ENCODE assay signal across 8 cellular contexts in the genomic region with DNA sequence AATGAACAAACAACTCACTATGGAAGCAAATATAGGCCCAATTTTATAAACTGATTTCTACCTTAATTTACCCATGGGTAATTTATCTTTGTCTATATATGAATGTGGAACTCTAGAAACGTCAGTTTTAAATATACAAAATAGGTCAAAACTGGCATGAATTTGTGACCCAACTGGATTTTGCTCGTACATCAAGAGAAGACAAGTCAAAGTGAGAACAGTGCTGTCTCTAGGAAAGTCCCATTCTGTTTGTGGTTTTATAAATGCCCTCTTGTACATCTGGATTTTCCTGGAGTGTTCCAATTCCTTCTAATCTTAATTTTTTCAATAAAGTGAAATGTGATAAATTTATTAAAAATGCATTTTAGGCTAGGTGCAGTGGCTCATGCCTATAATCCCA.
"Had no signal": no experiment of that assay in that cellular context is flagged by ENCODE, and none has a peak within 500 bp of the region (broad histone marks: within the 10 kb centered on the region; RNA-seq: fewer than 3 reads in every experiment).

No MANE protein-coding gene starts in this region.

- H3K4me1 ChIP-seq: HAP-1 had no signal

- H3K36me3 ChIP-seq: HAP-1 had no signal

- FAIRE-seq: HTR-8/SVneo, K562 had no signal

- H3K9ac ChIP-seq: GM23248 had no signal

- DNase-seq: GM23248, GOT3, H7, IMR-90, KG1 had no signal

- ATAC-seq: K562 had no signal

- H2AFZ ChIP-seq: GM23248 had no signal

- H3K27ac ChIP-seq: GM23248 had no signal

- H3K9me3 ChIP-seq: HAP-1 had no signal

- H3K4me3 ChIP-seq: GM23248, HAP-1, K562 had no signal
